1 cellular context compared by ENCODE assay signal in the genomic region with DNA sequence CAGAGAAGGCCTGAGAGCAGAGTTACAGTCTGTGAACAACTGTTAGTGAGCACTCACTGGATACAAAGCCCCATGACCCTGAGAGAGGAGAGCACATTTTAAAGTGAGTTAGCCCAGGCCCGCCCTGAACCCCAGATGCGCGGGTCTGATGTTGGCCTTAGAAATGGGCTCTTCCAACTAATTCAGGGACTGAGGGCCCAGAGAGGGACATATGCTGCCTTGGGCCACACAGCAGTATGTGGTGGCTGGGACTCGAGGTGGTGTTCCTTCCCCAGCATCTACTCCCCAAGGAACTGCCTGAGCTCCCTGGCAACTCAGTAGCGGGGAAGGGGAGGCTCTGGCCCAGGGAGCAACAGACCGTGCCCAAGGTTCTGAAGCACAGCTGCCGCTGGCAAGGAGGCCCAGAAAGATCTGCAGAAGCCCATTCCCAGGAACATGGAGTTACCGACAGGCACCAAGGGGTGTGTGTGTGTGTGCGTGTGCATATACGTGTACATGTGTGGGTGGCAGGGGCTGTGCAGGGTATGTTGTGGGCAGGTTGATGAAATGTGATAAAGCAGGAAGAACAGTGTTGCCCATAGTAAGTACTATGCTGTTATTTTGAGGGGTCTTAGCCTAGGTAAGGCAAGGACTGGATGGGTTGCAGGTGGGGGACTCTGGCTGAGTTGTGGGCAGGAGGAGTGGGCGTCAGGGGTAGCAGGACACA.
TF ChIP-seq lines count a peak whose summit lies in the region.

No MANE protein-coding gene starts in this region.

TF ChIP-seq in endothelial cell of umbilical vein, 7 proteins besides CTCF, POLR2A, EP300 and RAD21 (continued from another document):
- TF ChIP-seq POLR2AphosphoS5 (IDR thresholded peaks at IDR 0.05; ENCODE audit: insufficient read depth, low read depth, low read length), result no peak
